In the genomic region with DNA sequence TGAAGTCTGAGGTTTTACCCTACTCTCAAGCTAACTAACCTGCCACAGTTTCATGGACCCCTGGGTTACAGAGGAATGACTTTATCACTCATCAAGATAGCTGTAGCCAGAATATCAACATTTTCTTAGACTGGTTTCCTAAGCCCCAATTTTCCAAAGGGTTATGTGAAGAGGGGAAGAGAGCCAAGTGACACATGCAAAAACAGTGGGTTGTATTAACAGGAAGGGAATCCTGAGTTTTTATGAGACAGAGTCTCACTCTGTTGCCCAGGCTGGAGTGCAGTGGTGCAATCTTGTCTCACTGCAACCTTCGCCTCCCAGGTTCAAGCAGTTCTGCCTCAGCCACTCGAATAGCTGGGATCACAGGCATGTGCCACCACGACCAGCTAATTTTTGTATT, we compare ENCODE assay signal across 10 cellular contexts.
DNase-seq lines count a peak whose midpoint lies in the region; ATAC-seq, FAIRE-seq and TF ChIP-seq lines count a peak whose summit lies in the region.
"Had no signal": no experiment of that assay in that cellular context is flagged by ENCODE, and none has a peak within 500 bp of the region (broad histone marks: within the 10 kb centered on the region; RNA-seq: fewer than 3 reads in every experiment).

No MANE protein-coding gene starts in this region.

- peaks cover 70% of the 10 kb centered on the region for H3K4me1 Mint-ChIP-seq in activated T-cell treated with anti-CD3 and anti-CD28 coated beads, Interleukin-2, amount 50 U/mL, for 24 hours (ENCODE audit: low read depth)

- H3K36me3 ChIP-seq in tibial artery = no peaks in the 10 kb centered on the region

- TF ChIP-seq CTCF in coronary artery (IDR thresholded peaks at IDR 0.05) = no peak
- TF ChIP-seq CTCF in tibial artery (IDR thresholded peaks at IDR 0.05) = no peak

- H3K27ac ChIP-seq in coronary artery (peak overlapping the region; percentile 56 to 61), tibial artery (peak overlapping the region; percentile 58 to 62)

- H3K36me3 Mint-ChIP-seq in activated T-cell treated with anti-CD3 and anti-CD28 coated beads, Interleukin-2, amount 50 U/mL, for 24 hours (ENCODE audit: low read depth) = peaks cover 10% of the 10 kb centered on the region

- no peaks in the 10 kb centered on the region for H3K9me3 ChIP-seq in tibial artery

- ATAC-seq in HG03135 (IDR thresholded peaks at IDR 0.05; ENCODE audit: unreplicated experiment) = peak; percentile 4

- H3K27ac Mint-ChIP-seq in activated T-cell treated with anti-CD3 and anti-CD28 coated beads, Interleukin-2, amount 50 U/mL, for 24 hours = peak overlapping the region; percentile 91

- intact Hi-C loops in tibial artery (cut with DNase I; ENCODE audit: low total_unique reads) = no loop called here

- peak overlapping the region; percentile 49 for H3K4me3 Mint-ChIP-seq in activated T-cell treated with anti-CD3 and anti-CD28 coated beads, Interleukin-2, amount 50 U/mL, for 24 hours
- H3K4me3 Mint-ChIP-seq: neural crest cell had no signal

- no peak for FAIRE-seq in GM19239 (lab: Jason Lieb, UNC)

- no peaks in the 10 kb centered on the region for H3K9me3 Mint-ChIP-seq in activated T-cell treated with anti-CD3 and anti-CD28 coated beads, Interleukin-2, amount 50 U/mL, for 24 hours
- H3K9me3 Mint-ChIP-seq: neural crest cell had no signal

- H3K27me3 Mint-ChIP-seq in activated T-cell treated with anti-CD3 and anti-CD28 coated beads, Interleukin-2, amount 50 U/mL, for 24 hours = no peaks in the 10 kb centered on the region

- no peaks in the 10 kb centered on the region for H3K27me3 ChIP-seq in tibial artery

- peak overlapping the region; percentile 35 for H3K4me3 ChIP-seq in coronary artery
- H3K4me3 ChIP-seq in tibial artery = no peak overlapping the region

- DNase-seq in activated T-cell treated with anti-CD3 and anti-CD28 coated beads, Interleukin-2, amount 50 U/mL, for 24 hours = no peak
- DNase-seq in activated T-cell treated with anti-CD3 and anti-CD28 coated beads for 4 hours (no peak), coronary artery (ENCODE audit: low spot score) (no peak), tibial artery (no peak), NCI-H69 (lab: John Stamatoyannopoulos, UW) (no peak), GM19239 (ENCODE audit: insufficient read length, low spot score) (no peak)
- no peak for DNase-seq in effector CD4-positive, alpha-beta T cell
- DNase-seq: NCI-H1436 treated with DMSO at 0.1 percent for 48 hours had no signal

- H3K4me1 ChIP-seq in tibial artery = peaks cover 0 to 68% (median 35%) of the 10 kb centered on the region in 4 donors
